In the genomic region with DNA sequence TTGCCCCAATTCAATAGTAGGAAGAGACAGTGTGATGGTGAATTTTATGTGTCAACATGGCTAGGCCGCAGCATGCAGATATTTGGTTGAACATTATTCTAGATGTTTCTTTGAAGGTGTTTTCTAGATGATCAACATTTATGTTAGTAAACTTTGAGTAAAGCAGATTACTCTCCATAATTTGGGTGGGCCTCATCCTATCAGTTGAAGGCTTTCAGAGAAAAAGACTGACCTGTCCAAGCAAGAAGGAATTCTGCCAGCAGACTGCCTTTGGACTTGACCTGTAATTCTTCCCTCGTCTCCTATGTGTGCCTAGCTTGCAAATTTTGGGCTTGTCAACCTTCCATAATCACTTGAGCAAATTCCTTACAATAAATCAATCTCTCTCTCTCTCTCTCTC, we compare ENCODE assay signal across 30 cellular contexts. TPM values are rescaled to one million over a fixed set of nuclear protein-coding genes. Genes with fewer than 3 reads are reported as not detected.
"Had no signal": no experiment of that assay in that cellular context is flagged by ENCODE, and none has a peak within 500 bp of the region (broad histone marks: within the 10 kb centered on the region; RNA-seq: fewer than 3 reads in every experiment).

No MANE protein-coding gene starts in this region.

- H3K4me1 ChIP-seq: stomach, testis, thyroid gland, tibial artery, tibial nerve, transverse colon, upper lobe of left lung, upper lobe of right lung, uterus, vagina had no signal

- FAIRE-seq: urothelium cell line had no signal

- H3K27ac ChIP-seq: stomach, suprapubic skin, testis, thoracic aorta, thyroid gland, tibial artery, tibial nerve, transverse colon, upper lobe of left lung, upper lobe of right lung, uterus, vagina had no signal

- ATAC-seq: stimulated activated effector memory CD8-positive, alpha-beta T cell treated with anti-CD3 and anti-CD28 coated beads, Interleukin-12 subunit alpha, Interleukin-12 subunit beta, amount 100 ng/mL, for 72 hours; stimulated activated memory B cell treated with anti-CD40 and anti-IgM and Interleukin-4, amounts not matched to agents 10 μg/mL and 1 μg/mL and 100 μg/mL, for 72 hours; stimulated activated naive B cell treated with anti-CD40 and anti-IgM and Interleukin-4, amounts not matched to agents 10 μg/mL and 1 μg/mL and 100 μg/mL, for 72 hours; stimulated activated naive CD8-positive, alpha-beta T cell treated with anti-CD3 and anti-CD28 coated beads, Interleukin-15, amount 100 ng/mL, for 72 hours; stimulated activated naive CD8-positive, alpha-beta T cell treated with anti-CD3 and anti-CD28 coated beads, Interleukin-15, Interleukin-2, amounts not matched to agents 100 U/mL and 50 U/mL, for 24 hours; upper lobe of right lung had no signal

- H3K27me3 ChIP-seq: suprapubic skin, testis, thyroid gland, tibial nerve, transverse colon, upper lobe of left lung, upper lobe of right lung, uterus, vagina had no signal

- DNase-seq: stimulated activated CD4-positive, alpha-beta T cell treated with anti-CD3 and anti-CD28 coated beads, Interleukin-2, amount 100 ng/mL, for 48 hours; stimulated activated CD4-positive, alpha-beta T cell treated with anti-CD3 and anti-CD28 coated beads, Interleukin-4, amount 100 ng/mL, for 1 hour; stimulated activated CD4-positive, alpha-beta T cell treated with anti-CD3 and anti-CD28 coated beads, Interleukin-4, amount 100 ng/mL, for 24 hours; stimulated activated CD4-positive, alpha-beta T cell treated with anti-CD3 and anti-CD28 coated beads, Interleukin-4, amount 100 ng/mL, for 4 hours; stimulated activated CD8-positive, alpha-beta memory T cell treated with anti-CD3 and anti-CD28 coated beads, Interleukin-4, amount 100 ng/mL, for 48 hours; stimulated activated naive B cell treated with anti-CD40 and anti-IgM and Interleukin-4, amounts not matched to agents 10 μg/mL and 1 μg/mL and 100 μg/mL, for 72 hours; stimulated activated naive CD4-positive, alpha-beta T cell; stimulated activated naive CD4-positive, alpha-beta T cell treated with Interleukin-2 at 50 U/mL for 16 hours; stimulated activated naive CD8-positive, alpha-beta T cell treated with anti-CD3 and anti-CD28 coated beads, Interleukin-15, amount 100 ng/mL, for 72 hours; stimulated activated naive CD8-positive, alpha-beta T cell treated with anti-CD3 and anti-CD28 coated beads, Interleukin-15, Interleukin-2, amounts not matched to agents 100 U/mL and 50 U/mL, for 24 hours; stomach; substantia nigra; testis; thyroid gland; tibial artery; transverse colon; trophoblast cell; upper lobe of left lung; upper lobe of right lung; uterus had no signal

- H3K36me3 ChIP-seq: stomach, suprapubic skin, thoracic aorta, thyroid gland, tibial artery, tibial nerve, transverse colon, upper lobe of left lung, upper lobe of right lung, uterus, vagina had no signal

- H3K9me3 ChIP-seq: stomach, suprapubic skin, testis, thoracic aorta, thyroid gland, tibial artery, tibial nerve, transverse colon, upper lobe of left lung, upper lobe of right lung, uterus, vagina had no signal

- H3K4me3 ChIP-seq: stomach, suprapubic skin, testis, thoracic aorta, thyroid gland, tibial artery, tibial nerve, transverse colon, upper lobe of left lung, upper lobe of right lung, uterus, vagina had no signal

RNA-seq across cellular contexts. Expression of gene GRP, which starts 8.3 kb away (rescaled TPM):
- total RNA-seq: subcutaneous adipose tissue, suprapubic skin, thoracic aorta, tibial nerve, transverse colon, upper lobe of right lung, ureter, urinary bladder, uterus, vagina had no signal
- polyA plus RNA-seq: urinary bladder had no signal
